Comparison of ENCODE assay signal across 23 cellular contexts in genomic region chr18:12405066-12405465, GRCh38.
"Had no signal": no experiment of that assay in that cellular context is flagged by ENCODE, and none has a peak within 500 bp of the region (broad histone marks: within the 10 kb centered on the region; RNA-seq: fewer than 3 reads in every experiment).

No MANE protein-coding gene starts in this region.

- H3K36me3 ChIP-seq: brain microvascular endothelial cell, esophagus muscularis mucosa, left lung, right lobe of liver had no signal

- H3K27ac ChIP-seq: brain microvascular endothelial cell, dorsolateral prefrontal cortex, esophagus muscularis mucosa, hepatocyte, left lung, right lobe of liver, testis had no signal

- ATAC-seq: effector memory CD8-positive, alpha-beta T cell; left lung; right lobe of liver had no signal

- H3K4me3 ChIP-seq: dorsolateral prefrontal cortex, esophagus muscularis mucosa, hepatocyte, left lung, right lobe of liver, testis had no signal

- H3K27me3 ChIP-seq: brain microvascular endothelial cell, dorsolateral prefrontal cortex, esophagus muscularis mucosa, hepatocyte, right lobe of liver, testis had no signal

- H3K4me3 Mint-ChIP-seq: activated naive CD4-positive, alpha-beta T cell treated with anti-CD3 and anti-CD28 coated beads, Interleukin-2, amount 50 U/mL, for 24 hours; activated T-helper 1 cell treated with anti-CD3 and anti-CD28 coated beads, Interleukin-12 subunit alpha, Interleukin-12 subunit beta, Interleukin-2, Interleukin-4 antibody, amounts not matched to agents 30 ng/mL and 10 ng/mL and 1 ng/mL, durations not matched to agents 14 hours and 24 hours and 36 hours; type B pancreatic cell had no signal

- H3K9me3 ChIP-seq: esophagus muscularis mucosa, left lung, right lobe of liver, testis had no signal

- H3K9me3 Mint-ChIP-seq: activated naive CD4-positive, alpha-beta T cell treated with anti-CD3 and anti-CD28 coated beads, Interleukin-2, amount 50 U/mL, for 24 hours; activated T-helper 1 cell treated with anti-CD3 and anti-CD28 coated beads, Interleukin-12 subunit alpha, Interleukin-12 subunit beta, Interleukin-2, Interleukin-4 antibody, amounts not matched to agents 30 ng/mL and 10 ng/mL and 1 ng/mL, durations not matched to agents 14 hours and 24 hours and 36 hours; central memory CD8-positive, alpha-beta T cell; effector memory CD8-positive, alpha-beta T cell; type B pancreatic cell had no signal

- H3K27ac Mint-ChIP-seq: activated naive CD4-positive, alpha-beta T cell treated with anti-CD3 and anti-CD28 coated beads, Interleukin-2, amount 50 U/mL, for 24 hours; effector memory CD8-positive, alpha-beta T cell; type B pancreatic cell had no signal

- H3K36me3 Mint-ChIP-seq: activated naive CD4-positive, alpha-beta T cell treated with anti-CD3 and anti-CD28 coated beads, Interleukin-2, amount 50 U/mL, for 24 hours; type B pancreatic cell had no signal

- DNase-seq: activated CD4-positive, alpha-beta T cell treated with anti-CD3 and anti-CD28 coated beads, Interleukin-2, amount 50 U/mL, for 48 hours; activated gamma-delta T cell treated with Interleukin-2 at 50 U/mL for 16 hours; anterior cingulate cortex; brain microvascular endothelial cell; dorsolateral prefrontal cortex; effector memory CD8-positive, alpha-beta T cell; glutamatergic neuron; kidney glomerular epithelial cell; left lung; occipital lobe; right lobe of liver; small intestine; stimulated activated CD4-positive, alpha-beta T cell treated with anti-CD3 and anti-CD28 coated beads, Interleukin-2, amount 100 ng/mL, for 48 hours; stimulated activated naive CD4-positive, alpha-beta T cell; T-helper 1 cell; T-helper 9 cell; testis had no signal
